ENCODE assay signal across 19 cellular contexts in genomic region chr2:50635824-50636223, GRCh38.
DNase-seq lines count a peak whose midpoint lies in the region; ATAC-seq, FAIRE-seq and TF ChIP-seq lines count a peak whose summit lies in the region.
"Had no signal": no experiment of that assay in that cellular context is flagged by ENCODE, and none has a peak within 500 bp of the region (broad histone marks: within the 10 kb centered on the region; RNA-seq: fewer than 3 reads in every experiment).

No MANE protein-coding gene starts in this region.

- H3K36me3 ChIP-seq in HepG2 (replicated peaks in 1 of 2; ENCODE audit: control insufficient read depth in 1 of 2, insufficient read depth in 2 of 2, low read length in 2 of 2) (no peaks in the 10 kb centered on the region), right lobe of liver (no peaks in the 10 kb centered on the region), neural progenitor cell (no peaks in the 10 kb centered on the region)
- H3K36me3 ChIP-seq: BE2C, HAP-1 had no signal

- H3F3A ChIP-seq in neural progenitor cell (ENCODE audit: low read depth), result no peaks in the 10 kb centered on the region

- no peaks in the 10 kb centered on the region for H4K20me1 ChIP-seq in HepG2 (ENCODE audit: insufficient read depth, low read length)
- no peaks in the 10 kb centered on the region for H4K20me1 ChIP-seq in neural progenitor cell (ENCODE audit: low read depth)

- H2AFZ ChIP-seq in HepG2 (ENCODE audit: low read length) (no peak overlapping the region), neural progenitor cell (replicated peaks) (no peak overlapping the region)
- H2AFZ ChIP-seq: GM23248 had no signal

- H3K4me3 Mint-ChIP-seq in WTC11, result no peak overlapping the region
- H3K4me3 Mint-ChIP-seq in neural progenitor cell, result no peak overlapping the region
- no peak overlapping the region for H3K4me3 Mint-ChIP-seq in glutamatergic neuron (ENCODE audit: unreplicated experiment)
- H3K4me3 Mint-ChIP-seq: CD4-positive, CD25-positive, alpha-beta regulatory T cell; CD8-positive, alpha-beta memory T cell had no signal

- no peak overlapping the region for H3K4me3 ChIP-seq in HepG2 (replicated peaks in 1 of 3; ENCODE audit: insufficient read depth in 1 of 3, low read depth in 2 of 3, low read length in 3 of 3)
- H3K4me3 ChIP-seq in right lobe of liver, result no peak overlapping the region
- no peak overlapping the region for H3K4me3 ChIP-seq in neural progenitor cell
- H3K4me3 ChIP-seq: GM23248, HAP-1 had no signal

- intact Hi-C loops in HepG2 (cut with micrococcal nuclease; ENCODE audit: unreplicated experiment) (no loop called here), right lobe of liver (cut with DNase I) (no loop called here)

- 0 out of 2 replicates have a peak, but pooled peaks cover 3% of the 10 kb centered on the region for H3K9me3 Mint-ChIP-seq in WTC11
- H3K9me3 Mint-ChIP-seq in neural progenitor cell, result peaks cover 4% of the 10 kb centered on the region
- H3K9me3 Mint-ChIP-seq in glutamatergic neuron (ENCODE audit: unreplicated experiment), result peaks cover 1% of the 10 kb centered on the region

- ATAC-seq in HepG2 (no peak), right lobe of liver (no peak), WTC11 (no peak)

- H3K27me3 ChIP-seq in HepG2 (ENCODE audit: control insufficient read depth in 1 of 2, insufficient read depth in 2 of 2, low read length in 2 of 2) (no peaks in the 10 kb centered on the region; a peak in 1 of 5 replicates), right lobe of liver (no peaks in the 10 kb centered on the region), neural progenitor cell (no peaks in the 10 kb centered on the region)
- H3K27me3 ChIP-seq: BE2C had no signal

- no peak overlapping the region for H3K9ac ChIP-seq in HepG2 (ENCODE audit: insufficient read depth, low read depth, low read length)
- H3K9ac ChIP-seq in neural progenitor cell, result no peak overlapping the region
- H3K9ac ChIP-seq: GM23248 had no signal

- DNase-seq in HepG2 (ENCODE audit: low spot score), result no peak
- DNase-seq in right lobe of liver, result no peak
- DNase-seq in WTC11 (ENCODE audit: low spot score), result no peak
- no peak for DNase-seq in neural progenitor cell (ENCODE audit: low spot score)
- no peak for DNase-seq in glutamatergic neuron
- DNase-seq in DMS 273 treated with DMSO at 0.1 percent for 48 hours (lab: John Stamatoyannopoulos, UW), result no peak
- DNase-seq in H54 (ENCODE audit: insufficient read length, low spot score), result no peak
- DNase-seq: BE2C; C1 segment of cervical spinal cord; CD4-positive, CD25-positive, alpha-beta regulatory T cell; CD8-positive, alpha-beta memory T cell; COR-L47; GM23248 had no signal

- TF ChIP-seq CTCF in HepG2 (CRISPR knock-in tag; IDR thresholded peaks at IDR 0.05) (no peak), right lobe of liver (IDR thresholded peaks at IDR 0.05) (no peak), WTC11 (IDR thresholded peaks at IDR 0.05) (no peak), neural progenitor cell (IDR thresholded peaks at IDR 0.05) (no peak), glutamatergic neuron (IDR thresholded peaks at IDR 0.05; ENCODE audit: partially characterized antibody, unreplicated experiment) (no peak)

- H3K4me1 ChIP-seq in HepG2 (ENCODE audit: insufficient read depth, low read length), result no peaks in the 10 kb centered on the region
- H3K4me1 ChIP-seq in right lobe of liver, result no peaks in the 10 kb centered on the region
- peaks cover 9% of the 10 kb centered on the region for H3K4me1 ChIP-seq in neural progenitor cell
- H3K4me1 ChIP-seq: BE2C had no signal

- H3K4me2 ChIP-seq in HepG2 (ENCODE audit: low read depth, low read length), result no peak overlapping the region
- no peak overlapping the region for H3K4me2 ChIP-seq in neural progenitor cell

- TF ChIP-seq EP300 in HepG2 (IDR thresholded peaks at IDR 0.05; ENCODE audit: low read depth in 2 of 2, low read length in 2 of 2) (no peak), HepG2 (CRISPR knock-in tag; IDR thresholded peaks at IDR 0.05; ENCODE audit: borderline replicate concordance) (no peak)

- WGBS in HepG2 (ENCODE audit: low lambda C conversion rate), result 2% methylated on average over 2 of the region's 2 CpGs
- WGBS in right lobe of liver (ENCODE audit: insufficient coverage, low coverage, low lambda C conversion rate, missing lambda C conversion rate), result 58% methylated on average over 2 of the region's 2 CpGs

- H3K27ac ChIP-seq in HepG2 (ENCODE audit: extremely low read length, insufficient read depth, low read length) (no peak overlapping the region), right lobe of liver (no peak overlapping the region), neural progenitor cell (no peak overlapping the region)
- H3K27ac ChIP-seq: 22Rv1, GM23248, HL-60 had no signal

- no peaks in the 10 kb centered on the region for H3K9me3 ChIP-seq in HepG2 (ENCODE audit: low read length)
- H3K9me3 ChIP-seq in right lobe of liver, result no peaks in the 10 kb centered on the region
- H3K9me3 ChIP-seq in neural progenitor cell (ENCODE audit: low read depth), result no peaks in the 10 kb centered on the region
- H3K9me3 ChIP-seq: BE2C, HAP-1 had no signal

- POLR2A ChIA-PET in HepG2 (lab: Yijun Ruan, JAX), result no interaction called here
- POLR2A ChIA-PET in WTC11 (lab: Charles Lee), result no interaction called here

- H3K79me2 ChIP-seq in HepG2 (ENCODE audit: insufficient read depth, low read length) (no peaks in the 10 kb centered on the region), neural progenitor cell (ENCODE audit: low read depth) (no peaks in the 10 kb centered on the region)

- FAIRE-seq in HepG2 (lab: Jason Lieb, UNC), result no peak
- FAIRE-seq in H54 (lab: Jason Lieb, UNC), result no peak
- FAIRE-seq: G401.6, GM12891, GM19239 had no signal

- no peaks in the 10 kb centered on the region for H3K27me3 Mint-ChIP-seq in WTC11 (ENCODE audit: low read depth)
- H3K27me3 Mint-ChIP-seq in neural progenitor cell (ENCODE audit: insufficient read depth, low read depth), result peaks cover 3% of the 10 kb centered on the region
- H3K27me3 Mint-ChIP-seq in glutamatergic neuron (ENCODE audit: unreplicated experiment), result peaks cover 6% of the 10 kb centered on the region
- H3K27me3 Mint-ChIP-seq: CD8-positive, alpha-beta memory T cell had no signal

- H3K36me3 Mint-ChIP-seq in WTC11 (no peaks in the 10 kb centered on the region), neural progenitor cell (no peaks in the 10 kb centered on the region), glutamatergic neuron (ENCODE audit: unreplicated experiment) (no peaks in the 10 kb centered on the region)
- H3K36me3 Mint-ChIP-seq: CD4-positive, CD25-positive, alpha-beta regulatory T cell; CD8-positive, alpha-beta memory T cell had no signal

- H3K4me1 Mint-ChIP-seq in WTC11 (peaks cover 46% of the 10 kb centered on the region), neural progenitor cell (peaks cover 5% of the 10 kb centered on the region), glutamatergic neuron (ENCODE audit: low read depth, unreplicated experiment) (no peaks in the 10 kb centered on the region)
- H3K4me1 Mint-ChIP-seq: CD4-positive, CD25-positive, alpha-beta regulatory T cell; CD8-positive, alpha-beta memory T cell had no signal

- CTCF ChIA-PET in HepG2 (lab: Yijun Ruan, JAX; ENCODE audit: low intra/inter-chr PET ratio, low total read pairs), result no interaction called here
- CTCF ChIA-PET in WTC11 (lab: Charles Lee), result no interaction called here

- TF ChIP-seq RAD21 in HepG2 (CRISPR knock-in tag; IDR thresholded peaks at IDR 0.05), result no peak

- H3K27ac Mint-ChIP-seq in WTC11 (peak overlapping the region; percentile 66), neural progenitor cell (peak overlapping the region; percentile 33), glutamatergic neuron (ENCODE audit: unreplicated experiment) (no peak overlapping the region)
- H3K27ac Mint-ChIP-seq: CD4-positive, CD25-positive, alpha-beta regulatory T cell; CD8-positive, alpha-beta memory T cell had no signal

- BruUV-seq in HepG2 (replicated peaks; lab: Mats Ljungman, UMichigan), result no TSS peak

- TF ChIP-seq POLR2A in HepG2 (IDR thresholded peaks at IDR 0.05; ENCODE audit: insufficient read depth in 1 of 2, low read depth in 2 of 2, low read length in 2 of 2), result no peak
- no peak for TF ChIP-seq POLR2A in right lobe of liver (IDR thresholded peaks at IDR 0.05)
- TF ChIP-seq POLR2A in H54 (IDR thresholded peaks at IDR 0.05; ENCODE audit: low read depth, low read length), result no peak

- in situ Hi-C loops in HepG2 (cut with HindIII; ENCODE audit: extremely low pct_ligation_motif_present, low pct_unique_long_range_greater_than_20kb), result no loop called here

TF ChIP-seq in HepG2, 621 proteins besides CTCF, POLR2A, EP300 and RAD21 (continues in another document):
- no peak for TF ChIP-seq DPF2 (CRISPR knock-in tag; IDR thresholded peaks at IDR 0.05; ENCODE audit: borderline replicate concordance, low read depth)
- TF ChIP-seq MAFK (conservative IDR thresholded peaks at IDR 0.05 in 1 of 2, IDR thresholded peaks at IDR 0.05 in 1 of 2; ENCODE audit: low read length in 2 of 2), result peak; percentile 84 to 94

TF ChIP-seq in WTC11, 78 proteins besides CTCF, POLR2A, EP300 and RAD21 (continues in another document):
- TF ChIP-seq E2F4 (CRISPR knock-in tag; IDR thresholded peaks at IDR 0.05; ENCODE audit: borderline replicate concordance, low read depth), result no peak
